ENCODE assay signal across 1 cellular context in genomic region chr6:33588894-33589293, GRCh38.
TF ChIP-seq lines count a peak whose summit lies in the region.

No MANE protein-coding gene starts in this region.

TF ChIP-seq in IMR-90, 13 proteins besides CTCF, POLR2A, EP300 and RAD21:
- TF ChIP-seq CHD1 (IDR thresholded peaks at IDR 0.05; ENCODE audit: low read depth, low read length), result no peak
- TF ChIP-seq SMC3 (IDR thresholded peaks at IDR 0.05; ENCODE audit: low read depth, low read length), result no peak
- TF ChIP-seq USF2 (IDR thresholded peaks at IDR 0.05; ENCODE audit: low read depth, low read length), result no peak
- TF ChIP-seq RCOR1 (IDR thresholded peaks at IDR 0.05; ENCODE audit: insufficient replicate concordance, low read length), result no peak
- no peak for TF ChIP-seq BHLHE40 (IDR thresholded peaks at IDR 0.05; ENCODE audit: low read depth, low read length)
- TF ChIP-seq RFX5 (IDR thresholded peaks at IDR 0.05; ENCODE audit: low read depth, low read length), result no peak
- TF ChIP-seq CEBPB (IDR thresholded peaks at IDR 0.05; ENCODE audit: low read depth, low read length), result no peak
- no peak for TF ChIP-seq MXI1 (IDR thresholded peaks at IDR 0.05; ENCODE audit: borderline replicate concordance, low read depth, low read length)
- TF ChIP-seq ELK1 (IDR thresholded peaks at IDR 0.05; ENCODE audit: borderline replicate concordance, low read depth, low read length), result no peak
- TF ChIP-seq FOS (IDR thresholded peaks at IDR 0.05; ENCODE audit: low read depth, low read length), result no peak
- TF ChIP-seq MAFK (IDR thresholded peaks at IDR 0.05; ENCODE audit: low read depth, low read length), result no peak
- no peak for TF ChIP-seq NFE2L2 (IDR thresholded peaks at IDR 0.05; ENCODE audit: low read depth, low read length)
- TF ChIP-seq MAZ (IDR thresholded peaks at IDR 0.05; ENCODE audit: borderline replicate concordance, low read depth, low read length), result no peak
TF ChIP-seq in IMR-90: peak in this region for 0.
